In genomic region chr1:7744882-7745281, GRCh38 we compare ENCODE assay signal across 15 cellular contexts. TPM values are rescaled to one million over a fixed set of nuclear protein-coding genes. Genes with fewer than 3 reads are reported as not detected.
DNase-seq lines count a peak whose midpoint lies in the region; ATAC-seq, FAIRE-seq and TF ChIP-seq lines count a peak whose summit lies in the region.
"Had no signal": no experiment of that assay in that cellular context is flagged by ENCODE, and none has a peak within 500 bp of the region (broad histone marks: within the 10 kb centered on the region; RNA-seq: fewer than 3 reads in every experiment).

No MANE protein-coding gene starts in this region.

- 88% methylated on average over 9 of the region's 9 CpGs for WGBS in liver
- WGBS in HepG2 (ENCODE audit: low lambda C conversion rate) = 98% methylated on average over 9 of the region's 9 CpGs
- 72 to 81% methylated on average over 5 of the region's 9 CpGs for WGBS in esophagus squamous epithelium, 2 donors
- 69 to 85% (median 77%) methylated on average over 9 of the region's 9 CpGs for WGBS in spleen, 5 donors
- 92% methylated on average over 9 of the region's 9 CpGs for WGBS in right cardiac atrium

- POLR2A ChIA-PET in HepG2 (lab: Yijun Ruan, JAX) = no interaction called here

- intact Hi-C loops in HepG2 (cut with micrococcal nuclease; ENCODE audit: unreplicated experiment) (no loop called here), esophagus squamous epithelium (cut with DNase I) (no loop called here), spleen (cut with DNase I; ENCODE audit: low total_unique reads) (no loop called here), kidney (cut with DNase I) (loop anchor here (5.0 kb wide), 1 partner anchor 73 kb away; no protein-coding TSS in a partner anchor), right cardiac atrium (cut with DNase I) (no loop called here)

- no peak overlapping the region for H3K27ac ChIP-seq in liver (ENCODE audit: low read depth in 1 of 2, low read length in 2 of 2)
- H3K27ac ChIP-seq in HepG2 (ENCODE audit: extremely low read length, insufficient read depth, low read length) = no peak overlapping the region
- H3K27ac ChIP-seq in esophagus squamous epithelium = peak overlapping the region in 3 of 4 donors; percentile 61 to 68 (median 64)
- peak overlapping the region in 7 of 8 donors; percentile 39 to 80 (median 72) for H3K27ac ChIP-seq in spleen
- H3K27ac ChIP-seq in kidney (ENCODE audit: low read depth in 2 of 2, low read length in 2 of 2) = no peak overlapping the region
- no peak overlapping the region for H3K27ac ChIP-seq in right cardiac atrium (ENCODE audit: low read length)

- CTCF ChIA-PET in HepG2 (lab: Yijun Ruan, JAX; ENCODE audit: low intra/inter-chr PET ratio, low total read pairs) = no interaction called here

- H3K4me3 ChIP-seq in liver (ENCODE audit: low read depth in 1 of 3, low read length in 3 of 3) (no peak overlapping the region), HepG2 (replicated peaks in 1 of 3; ENCODE audit: insufficient read depth in 1 of 3, low read depth in 2 of 3, low read length in 3 of 3) (no peak overlapping the region), esophagus squamous epithelium (no peak overlapping the region), spleen (no peak overlapping the region), kidney (ENCODE audit: low read length in 2 of 2) (no peak overlapping the region), right cardiac atrium (ENCODE audit: low read length) (no peak overlapping the region)
- H3K4me3 ChIP-seq: BLaER1 treated with 17β-estradiol and CSF1 and Interleukin-3, amounts not matched to agents 10 nM and 100 nM; HAP-1 had no signal

- H3K4me1 ChIP-seq in liver (ENCODE audit: control insufficient read depth in 4 of 4, insufficient read depth in 4 of 4, low read length in 3 of 4) = no peaks in the 10 kb centered on the region
- no peaks in the 10 kb centered on the region for H3K4me1 ChIP-seq in HepG2 (ENCODE audit: insufficient read depth, low read length)
- peaks cover 0 to 17% (median 3%) of the 10 kb centered on the region in 3 donors for H3K4me1 ChIP-seq in esophagus squamous epithelium
- peaks cover 0 to 36% (median 9%) of the 10 kb centered on the region in 6 donors for H3K4me1 ChIP-seq in spleen
- no peaks in the 10 kb centered on the region for H3K4me1 ChIP-seq in kidney (ENCODE audit: control insufficient read depth in 1 of 2, insufficient read depth in 1 of 2, low read depth in 1 of 2, low read length in 2 of 2)
- no peaks in the 10 kb centered on the region for H3K4me1 ChIP-seq in right cardiac atrium (ENCODE audit: control insufficient read depth, insufficient read depth, low read length)
- H3K4me1 ChIP-seq: HAP-1 had no signal

- no peak overlapping the region for H3K9ac ChIP-seq in liver (ENCODE audit: low read depth in 1 of 2, low read length in 2 of 2)
- H3K9ac ChIP-seq in HepG2 (ENCODE audit: insufficient read depth, low read depth, low read length) = no peak overlapping the region
- H3K9ac ChIP-seq in kidney (ENCODE audit: low read length in 2 of 2) = no peak overlapping the region
- H3K9ac ChIP-seq: BLaER1 treated with 17β-estradiol and CSF1 and Interleukin-3, amounts not matched to agents 10 nM and 100 nM had no signal

- TF ChIP-seq RAD21 in liver (IDR thresholded peaks at IDR 0.05) (no peak), HepG2 (CRISPR knock-in tag; IDR thresholded peaks at IDR 0.05) (no peak)

- TF ChIP-seq POLR2A in HepG2 (IDR thresholded peaks at IDR 0.05; ENCODE audit: insufficient read depth in 1 of 2, low read depth in 2 of 2, low read length in 2 of 2) = no peak
- TF ChIP-seq POLR2A in esophagus squamous epithelium (IDR thresholded peaks at IDR 0.05) = no peak
- TF ChIP-seq POLR2A in spleen (IDR thresholded peaks at IDR 0.05) = no peak

- ATAC-seq in HepG2 = no peak
- no peak for ATAC-seq in right cardiac atrium

- H2AFZ ChIP-seq in HepG2 (ENCODE audit: low read length) = no peak overlapping the region

- in situ Hi-C loops in HepG2 (cut with HindIII; ENCODE audit: extremely low pct_ligation_motif_present, low pct_unique_long_range_greater_than_20kb) = no loop called here

- H3K36me3 ChIP-seq in liver (ENCODE audit: control insufficient read depth in 4 of 4, insufficient read depth in 3 of 4, low read depth in 1 of 4, low read length in 3 of 4) (no peaks in the 10 kb centered on the region), HepG2 (replicated peaks in 1 of 2; ENCODE audit: control insufficient read depth in 1 of 2, insufficient read depth in 2 of 2, low read length in 2 of 2) (peaks cover 4 to 25% of the 10 kb centered on the region in 2 experiments; a peak in 4 of 5 replicates), esophagus squamous epithelium (no peaks in the 10 kb centered on the region), spleen (peaks cover 0 to 11% (median 0%) of the 10 kb centered on the region in 6 donors), kidney (ENCODE audit: control insufficient read depth in 1 of 2, insufficient read depth in 2 of 2, low read length in 2 of 2) (no peaks in the 10 kb centered on the region)

- H3K79me2 ChIP-seq in HepG2 (ENCODE audit: insufficient read depth, low read length) = no peaks in the 10 kb centered on the region

- H3K27me3 ChIP-seq in liver (ENCODE audit: control insufficient read depth in 4 of 4, insufficient read depth in 4 of 4, low read length in 3 of 4) (no peaks in the 10 kb centered on the region), HepG2 (ENCODE audit: control insufficient read depth in 1 of 2, insufficient read depth in 2 of 2, low read length in 2 of 2) (no peaks in the 10 kb centered on the region), esophagus squamous epithelium (no peaks in the 10 kb centered on the region), spleen (replicated peaks in 1 of 7) (no peaks in the 10 kb centered on the region), right cardiac atrium (ENCODE audit: control insufficient read depth, insufficient read depth) (no peaks in the 10 kb centered on the region)
- H3K27me3 ChIP-seq: BLaER1 treated with 17β-estradiol and CSF1 and Interleukin-3, amounts not matched to agents 10 nM and 100 nM had no signal

- no peaks in the 10 kb centered on the region for H4K20me1 ChIP-seq in HepG2 (ENCODE audit: insufficient read depth, low read length)
- H4K20me1 ChIP-seq: BLaER1 treated with 17β-estradiol and CSF1 and Interleukin-3, amounts not matched to agents 10 nM and 100 nM had no signal

- H3K9me3 ChIP-seq in liver (ENCODE audit: control insufficient read depth in 4 of 4, low read length in 3 of 4) (no peaks in the 10 kb centered on the region), HepG2 (ENCODE audit: low read length) (no peaks in the 10 kb centered on the region), esophagus squamous epithelium (no peaks in the 10 kb centered on the region), spleen (no peaks in the 10 kb centered on the region), kidney (ENCODE audit: control insufficient read depth in 1 of 2, low read length in 2 of 2) (no peaks in the 10 kb centered on the region), right cardiac atrium (ENCODE audit: control insufficient read depth, low read length) (no peaks in the 10 kb centered on the region)
- H3K9me3 ChIP-seq: HAP-1 had no signal

- no peak overlapping the region for H3K4me2 ChIP-seq in HepG2 (ENCODE audit: low read depth, low read length)

- no TSS peak for BruUV-seq in HepG2 (replicated peaks; lab: Mats Ljungman, UMichigan)

- FAIRE-seq in HepG2 (lab: Jason Lieb, UNC) (no peak), HTR-8/SVneo (lab: Jason Lieb, UNC) (no peak), kidney (lab: Jason Lieb, UNC) (no peak)
- FAIRE-seq: H1 had no signal

- no peak for DNase-seq in HepG2 (ENCODE audit: low spot score)
- no peak for DNase-seq in esophagus squamous epithelium (lab: John Stamatoyannopoulos, UW)
- DNase-seq in spleen = no peak
- DNase-seq in HTR-8/SVneo (ENCODE audit: insufficient read length, low spot score) = no peak
- no peak for DNase-seq in kidney
- no peak for DNase-seq in right cardiac atrium
- DNase-seq: 8988T; AML-193; CD4-positive, CD25-positive, alpha-beta regulatory T cell; DMS53; HFFc6 had no signal

- TF ChIP-seq CTCF in liver (IDR thresholded peaks at IDR 0.05; ENCODE audit: low read depth, low read length, missing input control) (no peak), HepG2 (CRISPR knock-in tag; IDR thresholded peaks at IDR 0.05) (no peak), esophagus squamous epithelium (IDR thresholded peaks at IDR 0.05) (no peak), spleen (IDR thresholded peaks at IDR 0.05 in 8 of 11, conservative IDR thresholded peaks at IDR 0.05 in 3 of 11) (no peak), kidney (IDR thresholded peaks at IDR 0.05; ENCODE audit: borderline replicate concordance, extremely low read depth, insufficient read depth) (no peak)

- TF ChIP-seq EP300 in HepG2 (IDR thresholded peaks at IDR 0.05; ENCODE audit: low read depth in 2 of 2, low read length in 2 of 2) (no peak), HepG2 (CRISPR knock-in tag; IDR thresholded peaks at IDR 0.05; ENCODE audit: borderline replicate concordance) (no peak)

RNA-seq across cellular contexts. Expression of gene VAMP3, which starts 26.2 kb away (rescaled TPM):
- total RNA-seq in liver (10 to 100 TPM; 29.5 to 38.4 TPM), HepG2 (2016; rRNA removed; fragmentation: Illumina TruSeq; extraction: Trizol) (75.3 and 102 TPM in 2 replicates), esophagus squamous epithelium (10 to 100 TPM; 55.8 to 94.6 (median 75.4) TPM), spleen (100 to 1,000 TPM in 3 of 7 donors, 10 to 100 TPM in 4; 71.5 to 181 (median 90.6) TPM), kidney (93.8 TPM), right cardiac atrium (10 to 100 TPM; 76.6 to 90.4 (median 83.8) TPM)
- polyA plus RNA-seq in liver (10 to 100 TPM; 17.4 to 22.2 TPM), HepG2 (2011; rRNA removed) (75.8 and 88.7 TPM in 2 replicates), spleen (10 to 100 TPM; 29.9 to 52.1 (median 31.1) TPM), kidney (ENCODE audit: insufficient read depth, low read depth, low replicate concordance) (69.7 TPM), right cardiac atrium (61.3 TPM)
- total RNA-seq in HepG2 (2016; cell fraction: cytosol; rRNA removed; fragmentation: Illumina TruSeq; extraction: Trizol; ENCODE audit: low read depth) = 16.6 and 20.3 TPM in 2 replicates
- 73.2 and 109 TPM in 2 replicates for total RNA-seq in HepG2 (2016; cell fraction: insoluble cytoplasmic fraction; rRNA removed; fragmentation: Illumina TruSeq; extraction: Trizol)
- total RNA-seq in HepG2 (2016; cell fraction: membrane; rRNA removed; fragmentation: Illumina TruSeq; extraction: Trizol) = 75.9 and 77.4 TPM in 2 replicates
- 43.2 and 44.6 TPM in 2 replicates for total RNA-seq in HepG2 (2016; cell fraction: nucleus; rRNA removed; fragmentation: Illumina TruSeq; extraction: Trizol)
- 43.2 and 66.5 TPM in 2 replicates for polyA plus RNA-seq in HepG2 (2011; cell fraction: cytosol; rRNA removed)
- polyA plus RNA-seq in HepG2 (2011; cell fraction: nucleus; rRNA removed) = 21.8 and 31.6 TPM in 2 replicates
- 52.3 and 54.8 TPM in 2 replicates for polyA plus RNA-seq in HepG2 (2012)
- polyA plus RNA-seq in HepG2 (2016; cell fraction: cytosol; fragmentation: Illumina TruSeq; extraction: Trizol; ENCODE audit: low read depth) = 18.0 and 18.9 TPM in 2 replicates
- polyA plus RNA-seq in HepG2 (2016; cell fraction: insoluble cytoplasmic fraction; fragmentation: Illumina TruSeq; extraction: Trizol; ENCODE audit: low read depth) = 147 and 152 TPM in 2 replicates
- 70.8 and 73.6 TPM in 2 replicates for polyA plus RNA-seq in HepG2 (2016; cell fraction: membrane; fragmentation: Illumina TruSeq; extraction: Trizol; ENCODE audit: low read depth)
- polyA plus RNA-seq in HepG2 (2016; cell fraction: nucleus; fragmentation: Illumina TruSeq; extraction: Trizol; ENCODE audit: insufficient read depth, low read depth) = 75.8 and 78.8 TPM in 2 replicates
- polyA minus RNA-seq in HepG2 (2011; rRNA and poly(A)+ RNA removed; ENCODE audit: low replicate concordance) = 29.0 and 31.6 TPM in 2 replicates
- 34.5 and 42.2 TPM in 2 replicates for polyA minus RNA-seq in HepG2 (2011; cell fraction: cytosol; rRNA and poly(A)+ RNA removed)
- 20.9 and 32.9 TPM in 2 replicates for polyA minus RNA-seq in HepG2 (2011; cell fraction: nucleus; rRNA and poly(A)+ RNA removed)

RNA-seq across cellular contexts. Expression of gene PER3, which starts 39.2 kb away (rescaled TPM):
- total RNA-seq in liver (10 to 100 TPM in 1 of 2 donors, 1 to 10 TPM in 1; 5.4 to 21.0 TPM), HepG2 (2016; rRNA removed; fragmentation: Illumina TruSeq; extraction: Trizol) (3.0 and 3.3 TPM in 2 replicates), esophagus squamous epithelium (10 to 100 TPM in 2 of 4 donors, 1 to 10 TPM in 2; 6.7 to 21.0 (median 8.9) TPM), spleen (10 to 100 TPM in 5 of 7 donors, 1 to 10 TPM in 2; 7.7 to 17.5 (median 14.1) TPM), kidney (23.8 TPM), right cardiac atrium (10 to 100 TPM; 15.1 to 28.2 (median 24.6) TPM)
- polyA plus RNA-seq in liver (1 to 10 TPM; 3.3 to 7.0 TPM), HepG2 (2011; rRNA removed) (5.3 and 6.0 TPM in 2 replicates), spleen (1 to 10 TPM; 1.7 to 3.5 (median 3.2) TPM), kidney (ENCODE audit: insufficient read depth, low read depth, low replicate concordance) (5.1 TPM), right cardiac atrium (11.5 TPM)
- total RNA-seq in HepG2 (2016; cell fraction: cytosol; rRNA removed; fragmentation: Illumina TruSeq; extraction: Trizol; ENCODE audit: low read depth) = 1.1 and 1.2 TPM in 2 replicates
- total RNA-seq in HepG2 (2016; cell fraction: insoluble cytoplasmic fraction; rRNA removed; fragmentation: Illumina TruSeq; extraction: Trizol) = 2.8 and 3.0 TPM in 2 replicates
- total RNA-seq in HepG2 (2016; cell fraction: membrane; rRNA removed; fragmentation: Illumina TruSeq; extraction: Trizol) = 2.3 and 3.0 TPM in 2 replicates
- 4.0 and 5.0 TPM in 2 replicates for total RNA-seq in HepG2 (2016; cell fraction: nucleus; rRNA removed; fragmentation: Illumina TruSeq; extraction: Trizol)
- polyA plus RNA-seq in HepG2 (2011; cell fraction: cytosol; rRNA removed) = 2.6 and 3.0 TPM in 2 replicates
- polyA plus RNA-seq in HepG2 (2011; cell fraction: nucleus; rRNA removed) = 6.4 and 8.2 TPM in 2 replicates
- 2.7 TPM in 2 replicates for polyA plus RNA-seq in HepG2 (2012)
- 0.69 and 0.78 TPM in 2 replicates for polyA plus RNA-seq in HepG2 (2016; cell fraction: cytosol; fragmentation: Illumina TruSeq; extraction: Trizol; ENCODE audit: low read depth)
- 2.9 and 3.3 TPM in 2 replicates for polyA plus RNA-seq in HepG2 (2016; cell fraction: insoluble cytoplasmic fraction; fragmentation: Illumina TruSeq; extraction: Trizol; ENCODE audit: low read depth)
- 1.3 and 1.5 TPM in 2 replicates for polyA plus RNA-seq in HepG2 (2016; cell fraction: membrane; fragmentation: Illumina TruSeq; extraction: Trizol; ENCODE audit: low read depth)
- 8.9 and 10.2 TPM in 2 replicates for polyA plus RNA-seq in HepG2 (2016; cell fraction: nucleus; fragmentation: Illumina TruSeq; extraction: Trizol; ENCODE audit: insufficient read depth, low read depth)
- polyA minus RNA-seq in HepG2 (2011; rRNA and poly(A)+ RNA removed; ENCODE audit: low replicate concordance) = 2.5 and 9.5 TPM in 2 replicates
- 2.4 and 4.8 TPM in 2 replicates for polyA minus RNA-seq in HepG2 (2011; cell fraction: cytosol; rRNA and poly(A)+ RNA removed)
- 11.1 and 12.4 TPM in 2 replicates for polyA minus RNA-seq in HepG2 (2011; cell fraction: nucleus; rRNA and poly(A)+ RNA removed)

Comparison
In these comparisons a context has a peak if more than half of its experiments do, and no peak if none do; other contexts are left out.
1. H3K27ac ChIP-seq: peak in esophagus squamous epithelium (3 of 4) and spleen (7 of 8); none in liver (0 of 2), HepG2 (single experiment), kidney (0 of 2) and right cardiac atrium (single experiment).